ENCODE assay signal across 1 cellular context in genomic region chr13:49996166-49996915, GRCh38.
A peak's percentile ranks its signal among the peaks of the same experiment; 100 is the strongest.
TF ChIP-seq lines count a peak whose summit lies in the region.

No MANE protein-coding gene starts in this region.

TF ChIP-seq in HepG2, 621 proteins besides CTCF, POLR2A, EP300 and RAD21 (continued from another document):
- TF ChIP-seq ZNF687 (CRISPR knock-in tag; IDR thresholded peaks at IDR 0.05) (peak; percentile 80), ZNF883 (CRISPR knock-in tag; IDR thresholded peaks at IDR 0.05; ENCODE audit: not compliant biosample characterization) (peak; percentile 38), GMEB1 (CRISPR knock-in tag; IDR thresholded peaks at IDR 0.05; ENCODE audit: borderline replicate concordance) (0 out of 2 replicates have a peak, but pooled peaks have one; percentile 14), MAX (IDR thresholded peaks at IDR 0.05) (peak; percentile 62), ZNF766 (CRISPR knock-in tag; IDR thresholded peaks at IDR 0.05; ENCODE audit: borderline replicate concordance) (no peak), HNF1B (CRISPR knock-in tag; IDR thresholded peaks at IDR 0.05) (peak; percentile 20; the same call in 1 of the 2 replicates), PLRG1 (conservative IDR thresholded peaks at IDR 0.05) (no peak), HDAC6 (IDR thresholded peaks at IDR 0.05; ENCODE audit: low read depth, low read length) (no peak), CHD2 (IDR thresholded peaks at IDR 0.05; ENCODE audit: low read depth, low read length) (peak; percentile 49; the same call in 1 of the 2 replicates), ZFP37 (CRISPR knock-in tag; IDR thresholded peaks at IDR 0.05; ENCODE audit: borderline replicate concordance) (peak; percentile 43; the same call in 1 of the 2 replicates), ZBTB33 (CRISPR knock-in tag; IDR thresholded peaks at IDR 0.05) (peak; percentile 28; the same call in 1 of the 2 replicates), ELF1 (CRISPR knock-in tag; IDR thresholded peaks at IDR 0.05) (0 out of 2 replicates have a peak, but pooled peaks have one; percentile 17), ZNF30 (CRISPR knock-in tag; IDR thresholded peaks at IDR 0.05) (0 out of 2 replicates have a peak, but pooled peaks have one; percentile 41), ZNF691 (CRISPR knock-in tag; IDR thresholded peaks at IDR 0.05; ENCODE audit: borderline replicate concordance, low read depth) (0 out of 2 replicates have a peak, but pooled peaks have one; percentile 7), THAP11 (CRISPR knock-in tag; IDR thresholded peaks at IDR 0.05) (0 out of 2 replicates have a peak, but pooled peaks have one; percentile 9), HOMEZ (CRISPR knock-in tag; IDR thresholded peaks at IDR 0.05; ENCODE audit: low read depth) (0 out of 2 replicates have a peak, but pooled peaks have one; percentile 10), ZNF264 (CRISPR knock-in tag; IDR thresholded peaks at IDR 0.05) (peak; percentile 9; the same call in 1 of the 2 replicates), ZNF800 (CRISPR knock-in tag; IDR thresholded peaks at IDR 0.05) (no peak), ZNF644 (CRISPR knock-in tag; IDR thresholded peaks at IDR 0.05; ENCODE audit: low read depth) (no peak)
